Comparison of ENCODE assay signal across 8 cellular contexts in genomic region chr17:4987767-4988083, GRCh38. TPM values are rescaled to one million over a fixed set of nuclear protein-coding genes. Genes with fewer than 3 reads are reported as not detected.
A peak's percentile ranks its signal among the peaks of the same experiment; 100 is the strongest.
DNase-seq lines count a peak whose midpoint lies in the region; ATAC-seq and TF ChIP-seq lines count a peak whose summit lies in the region.

No MANE protein-coding gene starts in this region.

- H3K27me3 Mint-ChIP-seq in activated T-cell treated with anti-CD3 and anti-CD28 coated beads, Interleukin-2, amount 50 U/mL, for 72 hours (ENCODE audit: low read depth): no peaks in the 10 kb centered on the region
- no peaks in the 10 kb centered on the region for H3K27me3 Mint-ChIP-seq in activated naive CD8-positive, alpha-beta T cell treated with anti-CD3 and anti-CD28 coated beads for 36 hours

- H3K4me3 ChIP-seq in kidney epithelial cell (ENCODE audit: low read depth, low read length): peak overlapping the region; percentile 66
- H3K4me3 ChIP-seq in thyroid gland (replicated peaks in 1 of 3): peak overlapping the region; percentile 21 to 94 (median 80)

- H3K4me3 Mint-ChIP-seq in activated T-cell treated with anti-CD3 and anti-CD28 coated beads, Interleukin-2, amount 50 U/mL, for 72 hours: peak overlapping the region; percentile 97 to 99
- H3K4me3 Mint-ChIP-seq in activated naive CD8-positive, alpha-beta T cell treated with anti-CD3 and anti-CD28 coated beads for 36 hours: peak overlapping the region; percentile 94

- H3K27ac ChIP-seq in thyroid gland: peak overlapping the region; percentile 71 to 94 (median 93)

- 2 to 3% methylated on average over 9 to 13 of the region's 18 CpGs for WGBS in thyroid gland, 2 donors

- peak overlapping the region; percentile 98 for H3K27ac Mint-ChIP-seq in activated T-cell treated with anti-CD3 and anti-CD28 coated beads, Interleukin-2, amount 50 U/mL, for 72 hours
- H3K27ac Mint-ChIP-seq in activated naive CD8-positive, alpha-beta T cell treated with anti-CD3 and anti-CD28 coated beads for 36 hours: peak overlapping the region; percentile 91

- H3K4me1 Mint-ChIP-seq in activated T-cell treated with anti-CD3 and anti-CD28 coated beads, Interleukin-2, amount 50 U/mL, for 72 hours (ENCODE audit: low read depth): peaks cover 49% of the 10 kb centered on the region
- peaks cover 29% of the 10 kb centered on the region for H3K4me1 Mint-ChIP-seq in activated naive CD8-positive, alpha-beta T cell treated with anti-CD3 and anti-CD28 coated beads for 36 hours

- H3K4me1 ChIP-seq in thyroid gland: peaks cover 17 to 19% of the 10 kb centered on the region in 2 donors

- H3K27me3 ChIP-seq in kidney epithelial cell (ENCODE audit: control insufficient read depth, insufficient read depth, low read length): no peaks in the 10 kb centered on the region
- no peaks in the 10 kb centered on the region for H3K27me3 ChIP-seq in thyroid gland

- TF ChIP-seq CTCF in kidney epithelial cell (IDR thresholded peaks at IDR 0.05; ENCODE audit: insufficient read depth, low read length, poor library complexity, severe bottlenecking): no peak
- TF ChIP-seq CTCF in thyroid gland (IDR thresholded peaks at IDR 0.05): no peak

- H3K36me3 Mint-ChIP-seq in activated T-cell treated with anti-CD3 and anti-CD28 coated beads, Interleukin-2, amount 50 U/mL, for 72 hours (ENCODE audit: insufficient read depth in 2 of 2): peaks cover 3 to 4% of the 10 kb centered on the region in 2 donors
- peaks cover 2% of the 10 kb centered on the region for H3K36me3 Mint-ChIP-seq in activated naive CD8-positive, alpha-beta T cell treated with anti-CD3 and anti-CD28 coated beads for 36 hours

- H3K36me3 ChIP-seq in kidney epithelial cell (ENCODE audit: control insufficient read depth, insufficient read depth, low read length) (no peaks in the 10 kb centered on the region), thyroid gland (peaks cover 2 to 4% of the 10 kb centered on the region in 2 donors)

- TF ChIP-seq POLR2A in thyroid gland (IDR thresholded peaks at IDR 0.05): no peak

- DNase-seq in activated T-cell treated with anti-CD3 and anti-CD28 coated beads, Interleukin-2, amount 50 U/mL, for 72 hours: no peak
- DNase-seq in activated T-cell treated with anti-CD3 and anti-CD28 coated beads for 4 hours: no peak
- DNase-seq in activated naive CD8-positive, alpha-beta T cell treated with anti-CD3 and anti-CD28 coated beads for 36 hours: no peak
- DNase-seq in kidney epithelial cell (ENCODE audit: low read depth): no peak
- no peak for DNase-seq in thyroid gland
- DNase-seq in GM03348 (ENCODE audit: low spot score): no peak
- DNase-seq in cerebellar cortex (ENCODE audit: low spot score): no peak
- DNase-seq in GDM1 (lab: John Stamatoyannopoulos, UW): no peak

- ATAC-seq in activated T-cell treated with anti-CD3 and anti-CD28 coated beads, Interleukin-2, amount 50 U/mL, for 72 hours (replicated peaks in 1 of 2): no peak

- intact Hi-C loops in thyroid gland (cut with DNase I): loop anchor here (2.0 kb wide), 1 partner anchor 83 kb away; no protein-coding TSS in a partner anchor

- no peaks in the 10 kb centered on the region for H3K9me3 ChIP-seq in thyroid gland

- no peaks in the 10 kb centered on the region for H3K9me3 Mint-ChIP-seq in activated T-cell treated with anti-CD3 and anti-CD28 coated beads, Interleukin-2, amount 50 U/mL, for 72 hours
- no peaks in the 10 kb centered on the region for H3K9me3 Mint-ChIP-seq in activated naive CD8-positive, alpha-beta T cell treated with anti-CD3 and anti-CD28 coated beads for 36 hours

RNA-seq across cellular contexts. Expression of gene CAMTA2, which starts 0.2 kb away (rescaled TPM):
- total RNA-seq in activated T-cell treated with anti-CD3 and anti-CD28 coated beads, Interleukin-2, amount 50 U/mL, for 72 hours: 100 to 1,000 TPM; 206 to 207 TPM
- total RNA-seq in activated naive CD8-positive, alpha-beta T cell treated with anti-CD3 and anti-CD28 coated beads for 36 hours: 100 to 1,000 TPM; 107 to 108 TPM
- total RNA-seq in kidney epithelial cell (47.7 and 50.7 TPM in 2 replicates), thyroid gland (10 to 100 TPM; 17.1 to 29.0 (median 20.4) TPM)

RNA-seq across cellular contexts. Expression of gene INCA1, which starts 9.6 kb away (rescaled TPM):
- total RNA-seq in activated T-cell treated with anti-CD3 and anti-CD28 coated beads, Interleukin-2, amount 50 U/mL, for 72 hours: under 1 TPM in 1 of 2 donors, not detected in 1; 0.60 TPM
- total RNA-seq in activated naive CD8-positive, alpha-beta T cell treated with anti-CD3 and anti-CD28 coated beads for 36 hours: under 1 TPM; 0.29 to 0.36 TPM
- total RNA-seq in kidney epithelial cell: 0.41 and 2.2 TPM in 2 replicates
- total RNA-seq in thyroid gland: 1 to 10 TPM; 1.0 to 2.3 (median 1.4) TPM

RNA-seq across cellular contexts. Expression of gene KIF1C, which starts 10.0 kb away (rescaled TPM):
- total RNA-seq in activated T-cell treated with anti-CD3 and anti-CD28 coated beads, Interleukin-2, amount 50 U/mL, for 72 hours: 10 to 100 TPM; 38.3 to 41.3 TPM
- 10 to 100 TPM; 49.9 to 51.1 TPM for total RNA-seq in activated naive CD8-positive, alpha-beta T cell treated with anti-CD3 and anti-CD28 coated beads for 36 hours
- total RNA-seq in kidney epithelial cell (87.1 and 97.6 TPM in 2 replicates), thyroid gland (100 to 1,000 TPM in 1 of 4 donors, 10 to 100 TPM in 3; 67.3 to 134 (median 86.9) TPM)

RNA-seq across cellular contexts. Expression of gene SPAG7, which starts 20.1 kb away (rescaled TPM):
- total RNA-seq in activated T-cell treated with anti-CD3 and anti-CD28 coated beads, Interleukin-2, amount 50 U/mL, for 72 hours: 100 to 1,000 TPM; 140 to 158 TPM
- total RNA-seq in activated naive CD8-positive, alpha-beta T cell treated with anti-CD3 and anti-CD28 coated beads for 36 hours: 10 to 100 TPM; 62.2 to 63.6 TPM
- 74.6 and 88.7 TPM in 2 replicates for total RNA-seq in kidney epithelial cell
- 10 to 100 TPM; 50.5 to 69.7 (median 68.3) TPM for total RNA-seq in thyroid gland

RNA-seq across cellular contexts. Expression of gene ENO3, which starts 36.8 kb away (rescaled TPM):
- 100 to 1,000 TPM in 1 of 2 donors, 10 to 100 TPM in 1; 90.0 to 102 TPM for total RNA-seq in activated T-cell treated with anti-CD3 and anti-CD28 coated beads, Interleukin-2, amount 50 U/mL, for 72 hours
- total RNA-seq in activated naive CD8-positive, alpha-beta T cell treated with anti-CD3 and anti-CD28 coated beads for 36 hours: 10 to 100 TPM; 27.8 to 30.7 TPM
- total RNA-seq in kidney epithelial cell (3.5 and 5.8 TPM in 2 replicates), thyroid gland (1 to 10 TPM in 3 of 4 donors, not detected in 1; 5.4 to 8.8 (median 5.5) TPM)
